Comparison of ENCODE assay signal across 39 cellular contexts in genomic region chr10:75388082-75388481, GRCh38. TPM values are rescaled to one million over a fixed set of nuclear protein-coding genes. Genes with fewer than 3 reads are reported as not detected.
"Had no signal": no experiment of that assay in that cellular context is flagged by ENCODE, and none has a peak within 500 bp of the region (broad histone marks: within the 10 kb centered on the region; RNA-seq: fewer than 3 reads in every experiment).

No MANE protein-coding gene starts in this region.

- H3K9me3 Mint-ChIP-seq: activated naive CD4-positive, alpha-beta T cell treated with anti-CD3 and anti-CD28 coated beads, Interleukin-2, amount 10 ng/mL, durations not matched to agents 7 days and 5 days; activated naive CD4-positive, alpha-beta T cell treated with anti-CD3 and anti-CD28 coated beads, Interleukin-2, amount 50 U/mL, for 24 hours; activated naive CD8-positive, alpha-beta T cell treated with anti-CD3 and anti-CD28 coated beads for 36 hours; activated naive CD8-positive, alpha-beta T cell treated with anti-CD3 and anti-CD28 coated beads, Interleukin-2, amount 10 ng/mL, durations not matched to agents 7 days and 5 days; activated naive CD8-positive, alpha-beta T cell treated with anti-CD3 and anti-CD28 coated beads, Interleukin-2, amount 50 U/mL, for 24 hours; activated T-cell treated with anti-CD3 and anti-CD28 coated beads, Interleukin-2, amount 50 U/mL, for 24 hours; activated T-helper 1 cell treated with anti-CD3 and anti-CD28 coated beads, Interleukin-12 subunit alpha, Interleukin-12 subunit beta, Interleukin-2, Interleukin-4 antibody, amounts not matched to agents 30 ng/mL and 10 ng/mL and 1 ng/mL, durations not matched to agents 14 hours and 24 hours and 36 hours; activated T-helper 2 cell treated with anti-CD3 and anti-CD28 coated beads, Interferon-gamma antibody, Interleukin-2, Interleukin-4, amounts not matched to agents 10 μg/mL and 5 μg/mL and 100 μg/mL, durations not matched to agents 14 hours and 24 hours and 36 hours; central memory CD8-positive, alpha-beta T cell had no signal

- H3K27me3 ChIP-seq: adrenal gland, ascending aorta, body of pancreas, breast epithelium had no signal

- H3K9me3 ChIP-seq: adrenal gland, body of pancreas had no signal

- H3K4me1 ChIP-seq: adrenal gland, ascending aorta, body of pancreas, breast epithelium had no signal

- H3K27ac Mint-ChIP-seq: activated naive CD4-positive, alpha-beta T cell treated with anti-CD3 and anti-CD28 coated beads for 36 hours; activated naive CD4-positive, alpha-beta T cell treated with anti-CD3 and anti-CD28 coated beads, Interleukin-2, amount 10 ng/mL, durations not matched to agents 7 days and 5 days; activated naive CD4-positive, alpha-beta T cell treated with anti-CD3 and anti-CD28 coated beads, Interleukin-2, amount 50 U/mL, for 24 hours; activated naive CD4-positive, alpha-beta T cell treated with anti-CD3 and anti-CD28 coated beads, Interleukin-2, amount 50 U/mL, for 72 hours; activated naive CD8-positive, alpha-beta T cell; activated naive CD8-positive, alpha-beta T cell treated with anti-CD3 and anti-CD28 coated beads for 36 hours; activated naive CD8-positive, alpha-beta T cell treated with anti-CD3 and anti-CD28 coated beads, Interleukin-2, amount 10 ng/mL, durations not matched to agents 7 days and 5 days; activated naive CD8-positive, alpha-beta T cell treated with anti-CD3 and anti-CD28 coated beads, Interleukin-2, amount 50 U/mL, for 24 hours; activated T-cell treated with anti-CD3 and anti-CD28 coated beads, Interleukin-2, amount 50 U/mL, for 24 hours; activated T-cell treated with anti-CD3 and anti-CD28 coated beads, Interleukin-2, amount 50 U/mL, for 72 hours; activated T-helper 1 cell treated with anti-CD3 and anti-CD28 coated beads, Interleukin-12 subunit alpha, Interleukin-12 subunit beta, Interleukin-2, Interleukin-4 antibody, amounts not matched to agents 30 ng/mL and 10 ng/mL and 1 ng/mL, durations not matched to agents 14 hours and 24 hours and 36 hours; activated T-helper 17 cell treated with anti-CD3 and anti-CD28 coated beads, Interleukin-2, amount 50 U/mL, for 72 hours; activated T-helper 2 cell treated with anti-CD3 and anti-CD28 coated beads, Interferon-gamma antibody, Interleukin-2, Interleukin-4, amounts not matched to agents 10 μg/mL and 5 μg/mL and 100 μg/mL, durations not matched to agents 14 hours and 24 hours and 36 hours; brain had no signal

- FAIRE-seq: astrocyte had no signal

- H3K27ac ChIP-seq: adrenal gland, ascending aorta, body of pancreas, brain microvascular endothelial cell, breast epithelium, cardiac muscle cell had no signal

- H3K4me3 ChIP-seq: adrenal gland, ascending aorta, body of pancreas, breast epithelium, cardiac muscle cell had no signal

- DNase-seq: activated effector memory CD4-positive, alpha-beta T cell treated with anti-CD3 and anti-CD28 coated beads, Interleukin-2, amount 50 U/mL, for 16 hours; activated effector memory CD4-positive, alpha-beta T cell treated with Interleukin-2 at 50 U/mL for 16 hours; activated gamma-delta T cell; activated gamma-delta T cell treated with Interleukin-2 at 50 U/mL for 16 hours; activated naive CD4-positive, alpha-beta T cell; activated naive CD4-positive, alpha-beta T cell treated with anti-CD3 and anti-CD28 coated beads for 36 hours; activated naive CD4-positive, alpha-beta T cell treated with anti-CD3 and anti-CD28 coated beads, Interleukin-2, amount 10 ng/mL, durations not matched to agents 7 days and 5 days; activated naive CD4-positive, alpha-beta T cell treated with anti-CD3 and anti-CD28 coated beads, Interleukin-2, amount 50 U/mL, for 16 hours; activated naive CD4-positive, alpha-beta T cell treated with Interleukin-2 at 50 U/mL for 16 hours; activated naive CD8-positive, alpha-beta T cell treated with anti-CD3 and anti-CD28 coated beads for 36 hours; activated naive CD8-positive, alpha-beta T cell treated with anti-CD3 and anti-CD28 coated beads, Interleukin-2, amount 10 ng/mL, durations not matched to agents 7 days and 5 days; activated naive CD8-positive, alpha-beta T cell treated with anti-CD3 and anti-CD28 coated beads, Interleukin-2, amount 50 U/mL, for 24 hours; activated T-cell treated with anti-CD3 and anti-CD28 coated beads, Interleukin-2, amount 50 U/mL, for 1 hour; activated T-cell treated with anti-CD3 and anti-CD28 coated beads, Interleukin-2, amount 50 U/mL, for 24 hours; activated T-cell treated with anti-CD3 and anti-CD28 coated beads, Interleukin-2, amount 50 U/mL, for 4 hours; activated T-cell treated with anti-CD3 and anti-CD28 coated beads, Interleukin-2, amount 50 U/mL, for 48 hours; activated T-cell treated with anti-CD3 and anti-CD28 coated beads, Interleukin-2, amount 50 U/mL, for 72 hours; adrenal gland; amniotic stem cell; amygdala; anterior cingulate cortex; aorta; body of pancreas; brain microvascular endothelial cell; caudate nucleus; central memory CD4-positive, alpha-beta T cell; cerebellar nuclear complex had no signal

- H3K36me3 Mint-ChIP-seq: activated naive CD4-positive, alpha-beta T cell treated with anti-CD3 and anti-CD28 coated beads, Interleukin-2, amount 10 ng/mL, durations not matched to agents 7 days and 5 days; activated naive CD4-positive, alpha-beta T cell treated with anti-CD3 and anti-CD28 coated beads, Interleukin-2, amount 50 U/mL, for 24 hours; activated naive CD8-positive, alpha-beta T cell; activated naive CD8-positive, alpha-beta T cell treated with anti-CD3 and anti-CD28 coated beads for 36 hours; activated naive CD8-positive, alpha-beta T cell treated with anti-CD3 and anti-CD28 coated beads, Interleukin-2, amount 10 ng/mL, durations not matched to agents 7 days and 5 days; brain had no signal

- H3K4me3 Mint-ChIP-seq: activated naive CD4-positive, alpha-beta T cell treated with anti-CD3 and anti-CD28 coated beads for 36 hours; activated naive CD4-positive, alpha-beta T cell treated with anti-CD3 and anti-CD28 coated beads, Interleukin-2, amount 10 ng/mL, durations not matched to agents 7 days and 5 days; activated naive CD4-positive, alpha-beta T cell treated with anti-CD3 and anti-CD28 coated beads, Interleukin-2, amount 50 U/mL, for 24 hours; activated naive CD8-positive, alpha-beta T cell; activated naive CD8-positive, alpha-beta T cell treated with anti-CD3 and anti-CD28 coated beads for 36 hours; activated naive CD8-positive, alpha-beta T cell treated with anti-CD3 and anti-CD28 coated beads, Interleukin-2, amount 10 ng/mL, durations not matched to agents 7 days and 5 days; activated naive CD8-positive, alpha-beta T cell treated with anti-CD3 and anti-CD28 coated beads, Interleukin-2, amount 50 U/mL, for 24 hours; activated T-cell treated with anti-CD3 and anti-CD28 coated beads, Interleukin-2, amount 50 U/mL, for 24 hours; activated T-cell treated with anti-CD3 and anti-CD28 coated beads, Interleukin-2, amount 50 U/mL, for 4 hours; activated T-cell treated with anti-CD3 and anti-CD28 coated beads, Interleukin-2, amount 50 U/mL, for 72 hours; activated T-helper 1 cell treated with anti-CD3 and anti-CD28 coated beads, Interleukin-12 subunit alpha, Interleukin-12 subunit beta, Interleukin-2, Interleukin-4 antibody, amounts not matched to agents 30 ng/mL and 10 ng/mL and 1 ng/mL, durations not matched to agents 14 hours and 24 hours and 36 hours; activated T-helper 17 cell treated with anti-CD3 and anti-CD28 coated beads, Interleukin-2, amount 50 U/mL, for 72 hours; brain; central memory CD8-positive, alpha-beta T cell had no signal

- H3K36me3 ChIP-seq: adrenal gland, ascending aorta, brain microvascular endothelial cell, breast epithelium, cardiac muscle cell had no signal

- ATAC-seq: activated naive CD4-positive, alpha-beta T cell treated with anti-CD3 and anti-CD28 coated beads, Interleukin-2, amount 50 U/mL, for 72 hours; activated naive CD8-positive, alpha-beta T cell treated with anti-CD3 and anti-CD28 coated beads, Interleukin-2, amount 50 U/mL, for 24 hours; activated T-cell treated with anti-CD3 and anti-CD28 coated beads, Interleukin-2, amount 50 U/mL, for 4 hours; activated T-cell treated with anti-CD3 and anti-CD28 coated beads, Interleukin-2, amount 50 U/mL, for 72 hours; activated T-helper 17 cell treated with anti-CD3 and anti-CD28 coated beads, Interleukin-2, amount 50 U/mL, for 72 hours; body of pancreas had no signal

- H3K4me1 Mint-ChIP-seq: activated naive CD4-positive, alpha-beta T cell treated with anti-CD3 and anti-CD28 coated beads, Interleukin-2, amount 10 ng/mL, durations not matched to agents 7 days and 5 days; activated naive CD4-positive, alpha-beta T cell treated with anti-CD3 and anti-CD28 coated beads, Interleukin-2, amount 50 U/mL, for 24 hours; activated naive CD8-positive, alpha-beta T cell treated with anti-CD3 and anti-CD28 coated beads for 36 hours; activated naive CD8-positive, alpha-beta T cell treated with anti-CD3 and anti-CD28 coated beads, Interleukin-2, amount 10 ng/mL, durations not matched to agents 7 days and 5 days; activated naive CD8-positive, alpha-beta T cell treated with anti-CD3 and anti-CD28 coated beads, Interleukin-2, amount 50 U/mL, for 24 hours; activated T-helper 17 cell treated with anti-CD3 and anti-CD28 coated beads, Interleukin-2, amount 50 U/mL, for 72 hours; brain; central memory CD8-positive, alpha-beta T cell had no signal

RNA-seq across cellular contexts. Expression of gene ZNF503, which starts 13.5 kb away (rescaled TPM):
- total RNA-seq: activated T-helper 1 cell treated with anti-CD3 and anti-CD28 coated beads, Interleukin-12 subunit alpha, Interleukin-12 subunit beta, Interleukin-2, Interleukin-4 antibody, amounts not matched to agents 30 ng/mL and 10 ng/mL and 1 ng/mL, durations not matched to agents 14 hours and 24 hours and 36 hours had no signal

RNA-seq across cellular contexts. Expression of gene LRMDA, which starts 43.3 kb away (rescaled TPM):
- total RNA-seq: activated naive CD4-positive, alpha-beta T cell treated with anti-CD3 and anti-CD28 coated beads for 36 hours; activated naive CD4-positive, alpha-beta T cell treated with anti-CD3 and anti-CD28 coated beads, Interleukin-2, amount 50 U/mL, for 72 hours; activated naive CD8-positive, alpha-beta T cell treated with anti-CD3 and anti-CD28 coated beads for 36 hours; activated naive CD8-positive, alpha-beta T cell treated with anti-CD3 and anti-CD28 coated beads, Interleukin-2, amount 10 ng/mL, durations not matched to agents 7 days and 5 days; activated T-cell treated with anti-CD3 and anti-CD28 coated beads, Interleukin-2, amount 50 U/mL, for 4 hours; activated T-cell treated with anti-CD3 and anti-CD28 coated beads, Interleukin-2, amount 50 U/mL, for 72 hours; activated T-helper 1 cell treated with anti-CD3 and anti-CD28 coated beads, Interleukin-12 subunit alpha, Interleukin-12 subunit beta, Interleukin-2, Interleukin-4 antibody, amounts not matched to agents 30 ng/mL and 10 ng/mL and 1 ng/mL, durations not matched to agents 14 hours and 24 hours and 36 hours; activated T-helper 17 cell treated with anti-CD3 and anti-CD28 coated beads, Interleukin-2, amount 50 U/mL, for 72 hours; activated T-helper 2 cell treated with anti-CD3 and anti-CD28 coated beads, Interferon-gamma antibody, Interleukin-2, Interleukin-4, amounts not matched to agents 10 μg/mL and 5 μg/mL and 100 μg/mL, durations not matched to agents 14 hours and 24 hours and 36 hours had no signal
